ENCODE assay signal across 13 cellular contexts in the genomic region with DNA sequence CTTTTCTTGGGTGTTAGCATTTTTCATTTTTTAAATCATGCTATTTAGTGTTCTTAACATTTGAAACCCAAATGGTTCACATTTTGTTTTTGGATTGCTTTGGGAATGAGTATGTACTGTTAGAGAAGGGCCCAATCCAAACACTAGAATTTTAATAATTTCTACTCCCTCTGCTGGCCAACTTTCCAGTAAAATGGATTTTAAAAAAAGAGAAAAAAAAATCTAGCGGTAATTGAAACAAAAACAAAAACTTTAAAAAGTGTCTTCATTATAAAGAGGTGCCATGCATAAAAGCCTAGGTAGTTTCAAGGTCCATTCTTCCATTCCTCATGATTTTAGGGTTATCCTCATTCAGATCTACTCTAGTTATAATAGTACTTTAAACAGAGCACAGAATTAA. TPM values are rescaled to one million over a fixed set of nuclear protein-coding genes. Genes with fewer than 3 reads are reported as not detected.
A peak's percentile ranks its signal among the peaks of the same experiment; 100 is the strongest.
DNase-seq lines count a peak whose midpoint lies in the region; ATAC-seq and TF ChIP-seq lines count a peak whose summit lies in the region.
"Had no signal": no experiment of that assay in that cellular context is flagged by ENCODE, and none has a peak within 500 bp of the region (broad histone marks: within the 10 kb centered on the region; RNA-seq: fewer than 3 reads in every experiment).

No MANE protein-coding gene starts in this region.

- intact Hi-C loops in activated CD8-positive, alpha-beta T cell treated with anti-CD3 and anti-CD28 coated beads for 36 hours (cut with micrococcal nuclease) = no loop called here
- intact Hi-C loops in sigmoid colon (cut with DNase I) = no loop called here

- H3K27me3 Mint-ChIP-seq in activated CD8-positive, alpha-beta T cell treated with anti-CD3 and anti-CD28 coated beads for 36 hours = no peaks in the 10 kb centered on the region
- no peaks in the 10 kb centered on the region for H3K27me3 Mint-ChIP-seq in activated CD8-positive, alpha-beta T cell treated with anti-CD3 and anti-CD28 coated beads, Interleukin-2, amount 10 ng/mL, durations not matched to agents 7 days and 5 days (ENCODE audit: low read depth)
- no peaks in the 10 kb centered on the region for H3K27me3 Mint-ChIP-seq in osteocyte (ENCODE audit: unreplicated experiment)
- H3K27me3 Mint-ChIP-seq: CD4-positive, CD25-positive, alpha-beta regulatory T cell had no signal

- no peaks in the 10 kb centered on the region for H3K9me3 Mint-ChIP-seq in activated CD8-positive, alpha-beta T cell treated with anti-CD3 and anti-CD28 coated beads for 36 hours
- H3K9me3 Mint-ChIP-seq in activated CD8-positive, alpha-beta T cell treated with anti-CD3 and anti-CD28 coated beads, Interleukin-2, amount 10 ng/mL, durations not matched to agents 7 days and 5 days (ENCODE audit: insufficient read depth) = no peaks in the 10 kb centered on the region
- H3K9me3 Mint-ChIP-seq in osteocyte (ENCODE audit: unreplicated experiment) = peaks cover 3% of the 10 kb centered on the region
- H3K9me3 Mint-ChIP-seq: CD4-positive, CD25-positive, alpha-beta regulatory T cell had no signal

- no peak for TF ChIP-seq EP300 in sigmoid colon (IDR thresholded peaks at IDR 0.05)

- no peak for DNase-seq in activated CD8-positive, alpha-beta T cell treated with anti-CD3 and anti-CD28 coated beads for 36 hours
- no peak for DNase-seq in activated CD8-positive, alpha-beta T cell treated with anti-CD3 and anti-CD28 coated beads, Interleukin-2, amount 10 ng/mL, durations not matched to agents 7 days and 5 days
- DNase-seq in M059J (ENCODE audit: low read depth) (peak; percentile 23), choroid plexus epithelial cell (ENCODE audit: low read depth) (peak; percentile 41), osteocyte (ENCODE audit: extremely low spot score, unreplicated experiment) (no peak), COR-L47 (lab: John Stamatoyannopoulos, UW) (no peak), sigmoid colon (no peak)
- DNase-seq: activated CD4-positive, CD25-positive, alpha-beta regulatory T cell; amniotic stem cell; CD4-positive, CD25-positive, alpha-beta regulatory T cell; gastrocnemius medialis; NCI-H1436 had no signal

- no peaks in the 10 kb centered on the region for H3K36me3 ChIP-seq in sigmoid colon
- H3K36me3 ChIP-seq: gastrocnemius medialis had no signal

- no peak for ATAC-seq in activated CD8-positive, alpha-beta T cell treated with anti-CD3 and anti-CD28 coated beads for 36 hours
- no peak for ATAC-seq in activated CD8-positive, alpha-beta T cell treated with anti-CD3 and anti-CD28 coated beads, Interleukin-2, amount 10 ng/mL, durations not matched to agents 7 days and 5 days
- no peak for ATAC-seq in GM21786 (IDR thresholded peaks at IDR 0.05; ENCODE audit: unreplicated experiment)
- ATAC-seq: gastrocnemius medialis had no signal

- peaks cover 22% of the 10 kb centered on the region for H3K36me3 Mint-ChIP-seq in activated CD8-positive, alpha-beta T cell treated with anti-CD3 and anti-CD28 coated beads for 36 hours (ENCODE audit: low read depth)
- H3K36me3 Mint-ChIP-seq in activated CD8-positive, alpha-beta T cell treated with anti-CD3 and anti-CD28 coated beads, Interleukin-2, amount 10 ng/mL, durations not matched to agents 7 days and 5 days (ENCODE audit: low read depth) = peaks cover 44% of the 10 kb centered on the region
- H3K36me3 Mint-ChIP-seq in osteocyte (ENCODE audit: unreplicated experiment) = no peaks in the 10 kb centered on the region

- WGBS in sigmoid colon, 2 donors = 55 to 65% methylated on average over 1 of the region's 1 CpG

- no peaks in the 10 kb centered on the region for H3K9me3 ChIP-seq in sigmoid colon
- H3K9me3 ChIP-seq: gastrocnemius medialis had no signal

- POLR2A ChIA-PET in activated CD8-positive, alpha-beta T cell treated with anti-CD3 and anti-CD28 coated beads for 36 hours (lab: Charles Lee) = no interaction called here
- POLR2A ChIA-PET in activated CD8-positive, alpha-beta T cell treated with anti-CD3 and anti-CD28 coated beads, Interleukin-2, amount 10 ng/mL, durations not matched to agents 7 days and 5 days (lab: Charles Lee) = no interaction called here

- H3K4me3 Mint-ChIP-seq in activated CD8-positive, alpha-beta T cell treated with anti-CD3 and anti-CD28 coated beads for 36 hours = no peak overlapping the region
- no peak overlapping the region for H3K4me3 Mint-ChIP-seq in activated CD8-positive, alpha-beta T cell treated with anti-CD3 and anti-CD28 coated beads, Interleukin-2, amount 10 ng/mL, durations not matched to agents 7 days and 5 days
- H3K4me3 Mint-ChIP-seq in osteocyte (ENCODE audit: unreplicated experiment) = no peak overlapping the region
- H3K4me3 Mint-ChIP-seq: CD4-positive, CD25-positive, alpha-beta regulatory T cell had no signal

- no peak overlapping the region for H3K4me3 ChIP-seq in choroid plexus epithelial cell (ENCODE audit: low read depth, low read length)
- H3K4me3 ChIP-seq in sigmoid colon = no peak overlapping the region
- H3K4me3 ChIP-seq: gastrocnemius medialis had no signal

- peak overlapping the region; percentile 9 for H3K27ac Mint-ChIP-seq in activated CD8-positive, alpha-beta T cell treated with anti-CD3 and anti-CD28 coated beads for 36 hours
- no peak overlapping the region for H3K27ac Mint-ChIP-seq in activated CD8-positive, alpha-beta T cell treated with anti-CD3 and anti-CD28 coated beads, Interleukin-2, amount 10 ng/mL, durations not matched to agents 7 days and 5 days
- H3K27ac Mint-ChIP-seq in osteocyte (ENCODE audit: unreplicated experiment) = no peak overlapping the region
- H3K27ac Mint-ChIP-seq: CD4-positive, CD25-positive, alpha-beta regulatory T cell had no signal

- TF ChIP-seq CTCF in activated CD8-positive, alpha-beta T cell treated with anti-CD3 and anti-CD28 coated beads for 36 hours (IDR thresholded peaks at IDR 0.05) = peak; percentile 6
- peak; percentile 42 for TF ChIP-seq CTCF in choroid plexus epithelial cell (conservative IDR thresholded peaks at IDR 0.05; ENCODE audit: low read depth, low read length)
- TF ChIP-seq CTCF in osteocyte (IDR thresholded peaks at IDR 0.05) = peak; percentile 48
- no peak for TF ChIP-seq CTCF in sigmoid colon (IDR thresholded peaks at IDR 0.05)

- no peaks in the 10 kb centered on the region for H3K4me1 ChIP-seq in sigmoid colon
- H3K4me1 ChIP-seq: gastrocnemius medialis had no signal

- no peaks in the 10 kb centered on the region for H3K27me3 ChIP-seq in sigmoid colon
- H3K27me3 ChIP-seq: gastrocnemius medialis had no signal

- peaks cover 7% of the 10 kb centered on the region for H3K4me1 Mint-ChIP-seq in activated CD8-positive, alpha-beta T cell treated with anti-CD3 and anti-CD28 coated beads for 36 hours (ENCODE audit: low read depth)
- peaks cover under 1% of the 10 kb centered on the region for H3K4me1 Mint-ChIP-seq in activated CD8-positive, alpha-beta T cell treated with anti-CD3 and anti-CD28 coated beads, Interleukin-2, amount 10 ng/mL, durations not matched to agents 7 days and 5 days (ENCODE audit: low read depth)
- peaks cover 33% of the 10 kb centered on the region for H3K4me1 Mint-ChIP-seq in osteocyte (ENCODE audit: unreplicated experiment)

- H3K27ac ChIP-seq in sigmoid colon = no peak overlapping the region
- H3K27ac ChIP-seq: gastrocnemius medialis had no signal

- no peak for TF ChIP-seq POLR2A in sigmoid colon (IDR thresholded peaks at IDR 0.05)

- CTCF ChIA-PET in activated CD8-positive, alpha-beta T cell treated with anti-CD3 and anti-CD28 coated beads for 36 hours (lab: Charles Lee) = no interaction called here
- CTCF ChIA-PET in activated CD8-positive, alpha-beta T cell treated with anti-CD3 and anti-CD28 coated beads, Interleukin-2, amount 10 ng/mL, durations not matched to agents 7 days and 5 days (lab: Charles Lee) = no interaction called here

RNA-seq across cellular contexts. Expression of a gene that starts 32.1 kb away (rescaled TPM):
- total RNA-seq in activated CD8-positive, alpha-beta T cell treated with anti-CD3 and anti-CD28 coated beads for 36 hours = 10 to 100 TPM; 23.9 to 26.1 TPM
- total RNA-seq in activated CD8-positive, alpha-beta T cell treated with anti-CD3 and anti-CD28 coated beads, Interleukin-2, amount 10 ng/mL, durations not matched to agents 7 days and 5 days = 10 to 100 TPM; 38.8 to 41.6 TPM
- total RNA-seq in M059J (2014; rRNA removed; shearing (Covaris generic)) = 16.9 and 17.4 TPM in 2 replicates
- total RNA-seq in osteocyte = 31.2 and 32.9 TPM in 2 replicates
- total RNA-seq in sigmoid colon = 10 to 100 TPM; 32.8 to 50.1 (median 41.2) TPM
- polyA plus RNA-seq in sigmoid colon = 1 to 10 TPM; 2.5 to 5.9 (median 3.6) TPM

Comparison
In these comparisons a context has a peak if more than half of its experiments do, and no peak if none do; other contexts are left out.
1. DNase-seq: peak in M059J (single experiment) and choroid plexus epithelial cell (single experiment); none in activated CD8-positive, alpha-beta T cell treated with anti-CD3 and anti-CD28 coated beads for 36 hours (single experiment), activated CD8-positive, alpha-beta T cell treated with anti-CD3 and anti-CD28 coated beads, Interleukin-2, amount 10 ng/mL, durations not matched to agents 7 days and 5 days (single experiment), osteocyte (single experiment), COR-L47 (single experiment) and sigmoid colon (single experiment).
2. CTCF ChIP-seq: peak in activated CD8-positive, alpha-beta T cell treated with anti-CD3 and anti-CD28 coated beads for 36 hours (single experiment), choroid plexus epithelial cell (single experiment) and osteocyte (single experiment); none in sigmoid colon (0 of 4).